30 cellular contexts compared by ENCODE assay signal in the genomic region with DNA sequence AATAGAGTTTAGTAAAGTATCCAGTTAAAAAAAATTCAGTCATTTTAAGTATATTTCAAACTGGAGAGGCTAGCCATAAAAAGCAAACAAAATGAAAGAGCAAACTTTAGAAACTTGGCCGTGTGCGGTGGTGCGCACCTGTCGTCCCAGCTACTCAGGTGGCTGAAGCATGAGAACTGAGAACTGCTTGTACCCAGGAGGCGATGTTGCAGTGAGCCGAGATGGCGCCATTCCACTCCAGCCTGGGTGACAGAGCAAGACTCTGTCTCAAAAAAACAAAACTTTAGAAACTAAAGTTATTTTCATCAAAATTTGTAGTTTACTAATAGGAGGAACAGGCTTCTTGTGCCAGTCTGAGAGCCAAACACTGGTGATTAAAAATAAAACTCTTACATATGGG.
"Had no signal": no experiment of that assay in that cellular context is flagged by ENCODE, and none has a peak within 500 bp of the region (broad histone marks: within the 10 kb centered on the region; RNA-seq: fewer than 3 reads in every experiment).

No MANE protein-coding gene starts in this region.

- DNase-seq: activated CD4-positive, alpha-beta memory T cell treated with anti-CD3 and anti-CD28 coated beads for 36 hours; activated CD4-positive, alpha-beta T cell treated with anti-CD3 and anti-CD28 coated beads for 36 hours; activated CD4-positive, alpha-beta T cell treated with anti-CD3 and anti-CD28 coated beads, Interleukin-2, amount 10 ng/mL, durations not matched to agents 24 days and 14 days; activated CD4-positive, CD25-positive, alpha-beta regulatory T cell; activated CD4-positive, CD25-positive, alpha-beta regulatory T cell treated with anti-CD3 and anti-CD28 coated beads, Interleukin-2, amount 50 U/mL, for 72 hours; activated CD8-positive, alpha-beta memory T cell treated with anti-CD3 and anti-CD28 coated beads, Interleukin-2, amount 10 ng/mL, durations not matched to agents 7 days and 5 days; activated CD8-positive, alpha-beta memory T cell treated with anti-CD3 and anti-CD28 coated beads, Interleukin-2, amount 50 U/mL, for 4 hours; activated CD8-positive, alpha-beta T cell treated with anti-CD3 and anti-CD28 coated beads, Interleukin-2, amount 10 ng/mL, durations not matched to agents 7 days and 5 days; activated effector memory CD4-positive, alpha-beta T cell treated with anti-CD3 and anti-CD28 coated beads, Interleukin-2, amount 50 U/mL, for 16 hours; activated naive CD4-positive, alpha-beta T cell; activated naive CD4-positive, alpha-beta T cell treated with anti-CD3 and anti-CD28 coated beads, Interleukin-2, amount 10 ng/mL, durations not matched to agents 7 days and 5 days; activated naive CD8-positive, alpha-beta T cell treated with anti-CD3 and anti-CD28 coated beads, Interleukin-2, amount 10 ng/mL, durations not matched to agents 7 days and 5 days; activated T-cell treated with anti-CD3 and anti-CD28 coated beads, Interleukin-2, amount 50 U/mL, for 1 hour; activated T-cell treated with anti-CD3 and anti-CD28 coated beads, Interleukin-2, amount 50 U/mL, for 48 hours; central memory CD4-positive, alpha-beta T cell; cerebellar nuclear complex; colonic mucosa; effector CD8-positive, alpha-beta T cell; foreskin fibroblast; T-helper 1 cell; T-helper 17 cell; T1000 had no signal

- H3K27me3 ChIP-seq: ascending aorta, breast epithelium, cardiac muscle cell, colonic mucosa had no signal

- H3K4me3 ChIP-seq: ascending aorta, breast epithelium, cardiac muscle cell, colonic mucosa had no signal

- H3K9me3 ChIP-seq: ascending aorta, breast epithelium, colonic mucosa had no signal

- FAIRE-seq: endometrium, endothelial cell of umbilical vein, frontal cortex had no signal

- H3K27ac ChIP-seq: ascending aorta, breast epithelium, cardiac muscle cell, colonic mucosa had no signal

- H3K4me1 ChIP-seq: ascending aorta, breast epithelium, colonic mucosa had no signal

- H3K36me3 ChIP-seq: breast epithelium had no signal

- ATAC-seq: activated CD4-positive, alpha-beta T cell treated with anti-CD3 and anti-CD28 coated beads for 36 hours; activated CD8-positive, alpha-beta memory T cell treated with anti-CD3 and anti-CD28 coated beads, Interleukin-2, amount 10 ng/mL, durations not matched to agents 7 days and 5 days; activated CD8-positive, alpha-beta T cell treated with anti-CD3 and anti-CD28 coated beads, Interleukin-2, amount 10 ng/mL, durations not matched to agents 7 days and 5 days; activated naive CD4-positive, alpha-beta T cell treated with anti-CD3 and anti-CD28 coated beads, Interleukin-2, amount 50 U/mL, for 72 hours; esophagus mucosa; T-helper 17 cell had no signal
